ENCODE assay signal across 8 cellular contexts in the genomic region with DNA sequence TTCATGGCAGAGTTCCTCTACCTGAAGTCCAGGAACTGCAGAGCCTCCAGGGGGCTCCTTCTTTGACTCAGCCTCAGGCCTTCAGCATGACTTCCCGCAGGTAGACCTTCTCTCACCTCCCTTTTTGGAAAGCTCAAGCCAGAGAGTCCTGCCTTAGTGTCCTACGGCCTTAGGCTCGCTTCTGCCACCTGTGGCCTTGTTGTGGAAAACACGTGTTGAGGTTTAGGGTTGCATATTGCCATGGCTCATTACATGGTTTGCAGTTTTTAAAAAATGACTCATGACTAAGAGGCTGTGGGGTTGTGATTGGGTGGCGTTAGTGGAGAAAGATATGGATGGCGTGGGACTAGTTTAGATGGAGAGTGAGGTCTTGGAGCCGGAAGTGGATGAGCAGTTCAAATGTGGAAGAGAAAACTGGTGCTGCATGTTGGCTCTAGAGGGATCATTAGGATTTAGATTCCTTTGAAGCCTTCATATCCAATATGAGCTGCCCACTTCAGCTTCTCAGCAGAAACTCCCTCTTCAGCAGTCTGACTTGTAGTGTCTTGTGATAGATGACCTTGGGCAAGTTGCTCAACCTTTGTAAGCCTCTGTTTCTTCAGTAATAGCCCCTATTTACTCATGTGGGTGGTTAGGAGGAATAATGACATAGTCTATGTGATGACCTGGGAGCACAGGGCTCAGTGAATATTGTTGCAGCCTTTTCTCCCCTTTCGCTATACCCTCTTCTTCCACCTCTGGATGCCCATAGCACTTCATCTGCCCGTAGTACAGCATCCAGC. TPM values are rescaled to one million over a fixed set of nuclear protein-coding genes. Genes with fewer than 3 reads are reported as not detected.
DNase-seq lines count a peak whose midpoint lies in the region; ATAC-seq and TF ChIP-seq lines count a peak whose summit lies in the region.

No MANE protein-coding gene starts in this region.

- 54 to 76% (median 55%) methylated on average over 9 of the region's 9 CpGs for WGBS in psoas muscle, 3 donors

- peak overlapping the region; percentile 95 for H3K27ac ChIP-seq in psoas muscle

- intact Hi-C loops in psoas muscle (cut with DNase I), result loop anchor here (5.0 to 10.0 kb wide), 5 partner anchors 88 to 396 kb away; no protein-coding TSS in a partner anchor

- H3K9me3 ChIP-seq in psoas muscle, result no peaks in the 10 kb centered on the region

- DNase-seq in EL, result peak; percentile 44
- peak; percentile 81 for DNase-seq in OCI-M1 (lab: John Stamatoyannopoulos, UW)
- no peak for DNase-seq in epithelial cell of proximal tubule (ENCODE audit: low read depth)
- peak; percentile 46 to 78 for DNase-seq in psoas muscle
- DNase-seq in NCI-H187 treated with DMSO at 0.1 percent for 48 hours (lab: John Stamatoyannopoulos, UW), result no peak
- no peak for DNase-seq in GF-D8 (lab: John Stamatoyannopoulos, UW)

- no peaks in the 10 kb centered on the region for H3K27me3 ChIP-seq in psoas muscle (ENCODE audit: insufficient read depth in 3 of 3, low read length in 2 of 3)

- peak; percentile 70 for TF ChIP-seq CTCF in epithelial cell of proximal tubule (conservative IDR thresholded peaks at IDR 0.05; ENCODE audit: low read depth, low read length)
- peak; percentile 42 for TF ChIP-seq CTCF in psoas muscle (IDR thresholded peaks at IDR 0.05)

- H3K4me1 ChIP-seq in psoas muscle, result peaks cover 47% of the 10 kb centered on the region

- H3K4me3 ChIP-seq in epithelial cell of proximal tubule (ENCODE audit: low read depth, low read length), result no peak overlapping the region
- no peak overlapping the region for H3K4me3 ChIP-seq in psoas muscle

- ATAC-seq in GM19395 (IDR thresholded peaks at IDR 0.05; ENCODE audit: unreplicated experiment), result peak; percentile 81
- ATAC-seq in HG03342 (IDR thresholded peaks at IDR 0.05; ENCODE audit: unreplicated experiment), result peak; percentile 87
- peak; percentile 69 to 89 (median 87) for ATAC-seq in psoas muscle

- no peaks in the 10 kb centered on the region for H3K36me3 ChIP-seq in psoas muscle (ENCODE audit: insufficient read depth in 1 of 2, low read depth in 1 of 2)

RNA-seq across cellular contexts. Expression of gene FGGY, which starts 6.5 kb away (rescaled TPM):
- total RNA-seq in epithelial cell of proximal tubule (3.2 and 24.3 TPM in 2 replicates), psoas muscle (10 to 100 TPM; 46.5 to 72.2 (median 55.8) TPM)
- 10 to 100 TPM; 11.9 to 26.4 (median 21.3) TPM for polyA plus RNA-seq in psoas muscle

Comparison
In these comparisons a context has a peak if more than half of its experiments do, and no peak if none do; other contexts are left out.
1. DNase-seq: peak in EL (single experiment), OCI-M1 (single experiment) and psoas muscle (2 of 2); none in epithelial cell of proximal tubule (single experiment), NCI-H187 treated with DMSO at 0.1 percent for 48 hours (single experiment) and GF-D8 (single experiment).
2. Peak in every context shown above with its lines, with median percentiles within 50 percentile points of each other: ATAC-seq.